ENCODE assay signal across 10 cellular contexts in genomic region chr16:30977502-30977901, GRCh38. TPM values are rescaled to one million over a fixed set of nuclear protein-coding genes. Genes with fewer than 3 reads are reported as not detected.
DNase-seq lines count a peak whose midpoint lies in the region; ATAC-seq and TF ChIP-seq lines count a peak whose summit lies in the region.
"Had no signal": no experiment of that assay in that cellular context is flagged by ENCODE, and none has a peak within 500 bp of the region (broad histone marks: within the 10 kb centered on the region; RNA-seq: fewer than 3 reads in every experiment).

No MANE protein-coding gene starts in this region.

- H3K9me3 ChIP-seq in breast epithelium = no peaks in the 10 kb centered on the region
- H3K9me3 ChIP-seq: right atrium auricular region had no signal

- no peak overlapping the region for H3K27ac ChIP-seq in breast epithelium
- H3K27ac ChIP-seq: right atrium auricular region had no signal

- BruUV-seq in MCF 10A (replicated peaks; lab: Mats Ljungman, UMichigan) = no TSS peak

- POLR2A ChIA-PET in MCF 10A (lab: Yijun Ruan, JAX) = no interaction called here

- no peaks in the 10 kb centered on the region for H3K4me1 Mint-ChIP-seq in MCF 10A (ENCODE audit: insufficient read depth, unreplicated experiment)
- no peaks in the 10 kb centered on the region for H3K4me1 Mint-ChIP-seq in stimulated activated naive CD8-positive, alpha-beta T cell treated with anti-CD3 and anti-CD28 coated beads, Interleukin-15, Interleukin-2, amounts not matched to agents 100 ng/mL and 50 ng/mL, for 24 hours (ENCODE audit: low read depth)

- in situ Hi-C loops in astrocyte of the cerebellum (cut with HindIII; ENCODE audit: low sequenced_read_pairs) = no loop called here

- DNase-seq in MCF 10A (ENCODE audit: unreplicated experiment) (no peak), breast epithelium (ENCODE audit: low spot score in 2 of 2) (no peak), astrocyte of the cerebellum (ENCODE audit: low read depth) (no peak), hepatic stellate cell (ENCODE audit: low spot score) (no peak)
- DNase-seq: DMS153, foreskin melanocyte, NCI-H2081 had no signal

- no peak for TF ChIP-seq POLR2A in breast epithelium (IDR thresholded peaks at IDR 0.05)

- no peaks in the 10 kb centered on the region for H3K27me3 Mint-ChIP-seq in MCF 10A (ENCODE audit: insufficient read depth, unreplicated experiment)
- H3K27me3 Mint-ChIP-seq in stimulated activated naive CD8-positive, alpha-beta T cell treated with anti-CD3 and anti-CD28 coated beads, Interleukin-15, Interleukin-2, amounts not matched to agents 100 ng/mL and 50 ng/mL, for 24 hours = no peaks in the 10 kb centered on the region

- no peak overlapping the region for H3K4me3 Mint-ChIP-seq in MCF 10A (ENCODE audit: unreplicated experiment)
- H3K4me3 Mint-ChIP-seq in stimulated activated naive CD8-positive, alpha-beta T cell treated with anti-CD3 and anti-CD28 coated beads, Interleukin-15, Interleukin-2, amounts not matched to agents 100 ng/mL and 50 ng/mL, for 24 hours = no peak overlapping the region

- H3K36me3 ChIP-seq in breast epithelium = peaks cover 24% of the 10 kb centered on the region

- intact Hi-C loops in MCF 10A (cut with micrococcal nuclease) = no loop called here
- intact Hi-C loops in breast epithelium (cut with DNase I; ENCODE audit: low total_unique reads) = no loop called here

- CTCF ChIA-PET in MCF 10A (lab: Yijun Ruan, JAX) = no interaction called here

- H3K27ac Mint-ChIP-seq in MCF 10A (ENCODE audit: low read depth, unreplicated experiment) = no peak overlapping the region
- peak overlapping the region; percentile 51 for H3K27ac Mint-ChIP-seq in stimulated activated naive CD8-positive, alpha-beta T cell treated with anti-CD3 and anti-CD28 coated beads, Interleukin-15, Interleukin-2, amounts not matched to agents 100 ng/mL and 50 ng/mL, for 24 hours

- TF ChIP-seq CTCF in MCF 10A (IDR thresholded peaks at IDR 0.05; ENCODE audit: unreplicated experiment) (peak; percentile 27), breast epithelium (IDR thresholded peaks at IDR 0.05) (no peak), astrocyte of the cerebellum (IDR thresholded peaks at IDR 0.05; ENCODE audit: low read depth, low read length, missing control alignments) (peak; percentile 41)

- no peaks in the 10 kb centered on the region for H3K27me3 ChIP-seq in breast epithelium
- H3K27me3 ChIP-seq: right atrium auricular region had no signal

- H3K9me3 Mint-ChIP-seq in MCF 10A (ENCODE audit: unreplicated experiment) = no peaks in the 10 kb centered on the region
- no peaks in the 10 kb centered on the region for H3K9me3 Mint-ChIP-seq in stimulated activated naive CD8-positive, alpha-beta T cell treated with anti-CD3 and anti-CD28 coated beads, Interleukin-15, Interleukin-2, amounts not matched to agents 100 ng/mL and 50 ng/mL, for 24 hours

- H3K4me3 ChIP-seq in breast epithelium (no peak overlapping the region), astrocyte of the cerebellum (ENCODE audit: low read depth, low read length) (no peak overlapping the region)
- H3K4me3 ChIP-seq: right atrium auricular region had no signal

- no peaks in the 10 kb centered on the region for H3K4me1 ChIP-seq in breast epithelium
- H3K4me1 ChIP-seq: right atrium auricular region had no signal

- no peak for ATAC-seq in GM18868 (IDR thresholded peaks at IDR 0.05; ENCODE audit: unreplicated experiment)

- peaks cover 85% of the 10 kb centered on the region for H3K36me3 Mint-ChIP-seq in MCF 10A (ENCODE audit: insufficient read depth, unreplicated experiment)
- peaks cover 51% of the 10 kb centered on the region for H3K36me3 Mint-ChIP-seq in stimulated activated naive CD8-positive, alpha-beta T cell treated with anti-CD3 and anti-CD28 coated beads, Interleukin-15, Interleukin-2, amounts not matched to agents 100 ng/mL and 50 ng/mL, for 24 hours (ENCODE audit: low read depth)

RNA-seq across cellular contexts. Expression of gene HSD3B7, which starts 7.5 kb away (rescaled TPM):
- total RNA-seq in MCF 10A (2022) (5.0 and 5.3 TPM in 2 replicates), breast epithelium (10 to 100 TPM; 12.1 to 27.8 (median 26.9) TPM)

RNA-seq across cellular contexts. Expression of gene SETD1A, which starts 19.9 kb away (rescaled TPM):
- total RNA-seq in MCF 10A (2022) = 15.0 and 15.8 TPM in 2 replicates
- total RNA-seq in breast epithelium = 1 to 10 TPM; 4.8 to 5.6 (median 5.1) TPM

RNA-seq across cellular contexts. Expression of gene ORAI3, which starts 28.6 kb away (rescaled TPM):
- total RNA-seq in MCF 10A (2022) (16.2 and 21.2 TPM in 2 replicates), breast epithelium (10 to 100 TPM; 20.0 to 40.5 (median 25.9) TPM)

RNA-seq across cellular contexts. Expression of gene STX1B, which starts 32.9 kb away (rescaled TPM):
- 0.42 and 0.91 TPM in 2 replicates for total RNA-seq in MCF 10A (2022)
- 1 to 10 TPM; 1.6 to 2.6 (median 2.6) TPM for total RNA-seq in breast epithelium

RNA-seq across cellular contexts. Expression of gene FBXL19, which starts 54.1 kb away (rescaled TPM):
- total RNA-seq in MCF 10A (2022) (18.0 and 23.4 TPM in 2 replicates), breast epithelium (10 to 100 TPM in 1 of 3 donors, 1 to 10 TPM in 2; 4.5 to 12.7 (median 9.2) TPM)

Comparison
In these comparisons a context has a peak if more than half of its experiments do, and no peak if none do; other contexts are left out.
1. CTCF ChIP-seq: peak in MCF 10A (single experiment) and astrocyte of the cerebellum (single experiment); none in breast epithelium (0 of 3).